ENCODE assay signal across 14 cellular contexts in genomic region chr2:177257471-177257870, GRCh38. TPM values are rescaled to one million over a fixed set of nuclear protein-coding genes. Genes with fewer than 3 reads are reported as not detected.
DNase-seq lines count a peak whose midpoint lies in the region; ATAC-seq, FAIRE-seq and TF ChIP-seq lines count a peak whose summit lies in the region.
"Had no signal": no experiment of that assay in that cellular context is flagged by ENCODE, and none has a peak within 500 bp of the region (broad histone marks: within the 10 kb centered on the region; RNA-seq: fewer than 3 reads in every experiment).

No MANE protein-coding gene starts in this region.

- H3K27me3 ChIP-seq in esophagus squamous epithelium, result no peaks in the 10 kb centered on the region
- H3K27me3 ChIP-seq: gastroesophageal sphincter had no signal

- 61 to 73% methylated on average over 5 of the region's 5 CpGs for WGBS in esophagus squamous epithelium, 2 donors

- no peak for DNase-seq in activated CD4-positive, alpha-beta memory T cell treated with anti-CD3 and anti-CD28 coated beads for 36 hours
- DNase-seq in activated CD4-positive, alpha-beta memory T cell treated with anti-CD3 and anti-CD28 coated beads, Interleukin-2, amount 10 ng/mL, durations not matched to agents 7 days and 5 days, result no peak
- DNase-seq in RWPE1 (ENCODE audit: low spot score) (no peak), esophagus squamous epithelium (lab: John Stamatoyannopoulos, UW) (no peak), NCI-H1417 treated with DMSO at 0.1 percent for 48 hours (lab: John Stamatoyannopoulos, UW) (no peak), NCI-H345 treated with DMSO at 0.1 percent for 48 hours (lab: John Stamatoyannopoulos, UW; ENCODE audit: unreplicated experiment) (no peak), urothelium cell line (ENCODE audit: low spot score) (no peak)
- DNase-seq in stimulated activated effector memory CD8-positive, alpha-beta T cell treated with anti-CD3 and anti-CD28 coated beads, Interleukin-12 subunit alpha, Interleukin-12 subunit beta, amount 100 ng/mL, for 72 hours (ENCODE audit: low spot score in 2 of 2), result no peak
- DNase-seq: activated CD8-positive, alpha-beta memory T cell treated with anti-CD3 and anti-CD28 coated beads, Interleukin-2, amount 50 U/mL, for 4 hours; kidney; NCI-H1092 treated with DMSO at 0.1 percent for 48 hours had no signal

- H3K27ac ChIP-seq in RWPE1 (peak overlapping the region; percentile 58), esophagus squamous epithelium (peak overlapping the region; percentile 18 to 99 (median 78))

- TF ChIP-seq POLR2A in esophagus squamous epithelium (IDR thresholded peaks at IDR 0.05), result no peak

- H3K4me3 Mint-ChIP-seq in activated CD4-positive, alpha-beta memory T cell treated with anti-CD3 and anti-CD28 coated beads for 36 hours, result no peak overlapping the region
- no peak overlapping the region for H3K4me3 Mint-ChIP-seq in activated CD4-positive, alpha-beta memory T cell treated with anti-CD3 and anti-CD28 coated beads, Interleukin-2, amount 10 ng/mL, durations not matched to agents 7 days and 5 days
- H3K4me3 Mint-ChIP-seq in stimulated activated effector memory CD8-positive, alpha-beta T cell treated with anti-CD3 and anti-CD28 coated beads, Interleukin-12 subunit alpha, Interleukin-12 subunit beta, amount 100 ng/mL, for 72 hours, result no peak overlapping the region

- peaks cover 0 to 8% (median 0%) of the 10 kb centered on the region in 3 donors for H3K36me3 ChIP-seq in esophagus squamous epithelium
- H3K36me3 ChIP-seq: gastroesophageal sphincter had no signal

- H3K9me3 ChIP-seq in esophagus squamous epithelium, result no peaks in the 10 kb centered on the region
- H3K9me3 ChIP-seq: gastroesophageal sphincter had no signal

- peaks cover 36% of the 10 kb centered on the region for H3K36me3 Mint-ChIP-seq in activated CD4-positive, alpha-beta memory T cell treated with anti-CD3 and anti-CD28 coated beads for 36 hours
- H3K36me3 Mint-ChIP-seq in activated CD4-positive, alpha-beta memory T cell treated with anti-CD3 and anti-CD28 coated beads, Interleukin-2, amount 10 ng/mL, durations not matched to agents 7 days and 5 days (ENCODE audit: low read depth), result peaks cover 65% of the 10 kb centered on the region
- peaks cover 89% of the 10 kb centered on the region for H3K36me3 Mint-ChIP-seq in stimulated activated effector memory CD8-positive, alpha-beta T cell treated with anti-CD3 and anti-CD28 coated beads, Interleukin-12 subunit alpha, Interleukin-12 subunit beta, amount 100 ng/mL, for 72 hours

- no peak for FAIRE-seq in urothelium cell line (lab: Jason Lieb, UNC)
- FAIRE-seq: astrocyte, kidney had no signal

- peaks cover 89% of the 10 kb centered on the region for H3K4me1 Mint-ChIP-seq in activated CD4-positive, alpha-beta memory T cell treated with anti-CD3 and anti-CD28 coated beads for 36 hours (ENCODE audit: low read depth)
- peaks cover 87% of the 10 kb centered on the region for H3K4me1 Mint-ChIP-seq in activated CD4-positive, alpha-beta memory T cell treated with anti-CD3 and anti-CD28 coated beads, Interleukin-2, amount 10 ng/mL, durations not matched to agents 7 days and 5 days
- H3K4me1 Mint-ChIP-seq in stimulated activated effector memory CD8-positive, alpha-beta T cell treated with anti-CD3 and anti-CD28 coated beads, Interleukin-12 subunit alpha, Interleukin-12 subunit beta, amount 100 ng/mL, for 72 hours, result peaks cover 71% of the 10 kb centered on the region

- peaks cover 52 to 97% (median 69%) of the 10 kb centered on the region in 3 donors for H3K4me1 ChIP-seq in esophagus squamous epithelium

- CTCF ChIA-PET in activated CD4-positive, alpha-beta memory T cell treated with anti-CD3 and anti-CD28 coated beads for 36 hours (lab: Charles Lee), result no interaction called here
- CTCF ChIA-PET in activated CD4-positive, alpha-beta memory T cell treated with anti-CD3 and anti-CD28 coated beads, Interleukin-2, amount 10 ng/mL, durations not matched to agents 7 days and 5 days (lab: Charles Lee), result no interaction called here
- CTCF ChIA-PET in RWPE1 (lab: Yijun Ruan, JAX), result no interaction called here

- H3K9me3 Mint-ChIP-seq in activated CD4-positive, alpha-beta memory T cell treated with anti-CD3 and anti-CD28 coated beads for 36 hours, result peaks cover 7% of the 10 kb centered on the region
- peaks cover 4% of the 10 kb centered on the region for H3K9me3 Mint-ChIP-seq in activated CD4-positive, alpha-beta memory T cell treated with anti-CD3 and anti-CD28 coated beads, Interleukin-2, amount 10 ng/mL, durations not matched to agents 7 days and 5 days
- H3K9me3 Mint-ChIP-seq in stimulated activated effector memory CD8-positive, alpha-beta T cell treated with anti-CD3 and anti-CD28 coated beads, Interleukin-12 subunit alpha, Interleukin-12 subunit beta, amount 100 ng/mL, for 72 hours, result no peaks in the 10 kb centered on the region

- no peaks in the 10 kb centered on the region for H3K27me3 Mint-ChIP-seq in activated CD4-positive, alpha-beta memory T cell treated with anti-CD3 and anti-CD28 coated beads for 36 hours
- no peaks in the 10 kb centered on the region for H3K27me3 Mint-ChIP-seq in activated CD4-positive, alpha-beta memory T cell treated with anti-CD3 and anti-CD28 coated beads, Interleukin-2, amount 10 ng/mL, durations not matched to agents 7 days and 5 days

- ATAC-seq in stimulated activated effector memory CD8-positive, alpha-beta T cell treated with anti-CD3 and anti-CD28 coated beads, Interleukin-12 subunit alpha, Interleukin-12 subunit beta, amount 100 ng/mL, for 72 hours, result no peak
- ATAC-seq: sciatic nerve had no signal

- no peak for TF ChIP-seq CTCF in RWPE1 (conservative IDR thresholded peaks at IDR 0.05; ENCODE audit: low read depth)
- no peak for TF ChIP-seq CTCF in esophagus squamous epithelium (IDR thresholded peaks at IDR 0.05)

- H3K4me3 ChIP-seq in esophagus squamous epithelium, result peak overlapping the region in 3 of 4 donors; percentile 1 to 32 (median 23)
- H3K4me3 ChIP-seq: gastroesophageal sphincter had no signal

- POLR2A ChIA-PET in activated CD4-positive, alpha-beta memory T cell treated with anti-CD3 and anti-CD28 coated beads for 36 hours (lab: Charles Lee), result interaction anchor here (1.0 to 1.2 kb wide), 2 partner anchors 19 to 26 kb away, joined by 3 read pairs; no protein-coding TSS in a partner anchor
- POLR2A ChIA-PET in activated CD4-positive, alpha-beta memory T cell treated with anti-CD3 and anti-CD28 coated beads, Interleukin-2, amount 10 ng/mL, durations not matched to agents 7 days and 5 days (lab: Charles Lee), result interaction anchor here (1.9 to 8.4 kb wide), 2 partner anchors 7 to 45 kb away, joined by 6 to 158 read pairs; partner anchors contain the start of genes HNRNPA3 and NFE2L2
- POLR2A ChIA-PET in RWPE1 (lab: Yijun Ruan, JAX; ENCODE audit: low non-redundant PET), result no interaction called here

- H3K27ac Mint-ChIP-seq in activated CD4-positive, alpha-beta memory T cell treated with anti-CD3 and anti-CD28 coated beads for 36 hours, result peak overlapping the region; percentile 79
- H3K27ac Mint-ChIP-seq in activated CD4-positive, alpha-beta memory T cell treated with anti-CD3 and anti-CD28 coated beads, Interleukin-2, amount 10 ng/mL, durations not matched to agents 7 days and 5 days, result no peak overlapping the region
- peak overlapping the region; percentile 72 for H3K27ac Mint-ChIP-seq in stimulated activated effector memory CD8-positive, alpha-beta T cell treated with anti-CD3 and anti-CD28 coated beads, Interleukin-12 subunit alpha, Interleukin-12 subunit beta, amount 100 ng/mL, for 72 hours

- intact Hi-C loops in activated CD4-positive, alpha-beta memory T cell treated with anti-CD3 and anti-CD28 coated beads for 36 hours (cut with micrococcal nuclease), result no loop called here
- intact Hi-C loops in esophagus squamous epithelium (cut with DNase I), result loop anchor here (5.0 kb wide), 1 partner anchor 40 kb away; no protein-coding TSS in a partner anchor

RNA-seq across cellular contexts. Expression of gene NFE2L2, which starts 7.1 kb away (rescaled TPM):
- 10 to 100 TPM; 51.3 to 52.0 TPM for total RNA-seq in activated CD4-positive, alpha-beta memory T cell treated with anti-CD3 and anti-CD28 coated beads for 36 hours
- 10 to 100 TPM; 63.2 to 63.4 TPM for total RNA-seq in activated CD4-positive, alpha-beta memory T cell treated with anti-CD3 and anti-CD28 coated beads, Interleukin-2, amount 10 ng/mL, durations not matched to agents 7 days and 5 days
- total RNA-seq in esophagus squamous epithelium, result 100 to 1,000 TPM; 147 to 315 (median 189) TPM

RNA-seq across cellular contexts. Expression of gene HNRNPA3, which starts 44.9 kb away (rescaled TPM):
- 100 to 1,000 TPM; 303 to 311 TPM for total RNA-seq in activated CD4-positive, alpha-beta memory T cell treated with anti-CD3 and anti-CD28 coated beads for 36 hours
- 100 to 1,000 TPM; 309 to 312 TPM for total RNA-seq in activated CD4-positive, alpha-beta memory T cell treated with anti-CD3 and anti-CD28 coated beads, Interleukin-2, amount 10 ng/mL, durations not matched to agents 7 days and 5 days
- total RNA-seq in esophagus squamous epithelium, result 10 to 100 TPM; 34.9 to 78.2 (median 61.6) TPM
